1 cellular context compared by ENCODE assay signal in the genomic region with DNA sequence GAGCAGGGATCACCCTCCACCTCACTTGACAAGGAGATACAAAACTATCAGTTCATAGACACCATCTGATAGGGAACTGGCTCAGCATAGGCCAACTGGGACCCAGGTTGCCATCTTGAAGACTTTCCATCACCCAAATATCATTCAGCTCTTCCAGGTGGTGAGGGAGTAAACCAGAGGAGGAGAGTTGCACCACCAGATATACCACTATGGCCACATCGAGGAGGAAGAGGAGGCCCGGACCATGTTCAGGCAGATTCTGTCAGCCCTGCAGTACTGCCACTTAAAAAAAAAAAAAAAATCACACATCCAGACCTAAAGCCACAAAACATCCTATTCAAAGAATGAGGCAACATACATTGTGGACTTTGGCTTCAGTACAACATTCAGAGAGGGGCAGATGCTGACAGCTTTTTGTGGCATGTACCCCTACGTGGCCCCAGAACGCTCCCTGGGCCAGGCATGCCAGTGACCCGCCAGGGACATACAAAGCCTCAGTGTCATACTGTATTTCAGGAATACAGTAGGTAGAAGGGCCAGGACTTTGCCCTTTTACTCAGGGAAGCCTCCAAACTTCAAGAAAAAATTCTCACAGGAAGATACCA.
TF ChIP-seq lines count a peak whose summit lies in the region.

No MANE protein-coding gene starts in this region.

TF ChIP-seq in HepG2, 621 proteins besides CTCF, POLR2A, EP300 and RAD21 (continued from another document and continues in another):
- TF ChIP-seq, protein P1, sequence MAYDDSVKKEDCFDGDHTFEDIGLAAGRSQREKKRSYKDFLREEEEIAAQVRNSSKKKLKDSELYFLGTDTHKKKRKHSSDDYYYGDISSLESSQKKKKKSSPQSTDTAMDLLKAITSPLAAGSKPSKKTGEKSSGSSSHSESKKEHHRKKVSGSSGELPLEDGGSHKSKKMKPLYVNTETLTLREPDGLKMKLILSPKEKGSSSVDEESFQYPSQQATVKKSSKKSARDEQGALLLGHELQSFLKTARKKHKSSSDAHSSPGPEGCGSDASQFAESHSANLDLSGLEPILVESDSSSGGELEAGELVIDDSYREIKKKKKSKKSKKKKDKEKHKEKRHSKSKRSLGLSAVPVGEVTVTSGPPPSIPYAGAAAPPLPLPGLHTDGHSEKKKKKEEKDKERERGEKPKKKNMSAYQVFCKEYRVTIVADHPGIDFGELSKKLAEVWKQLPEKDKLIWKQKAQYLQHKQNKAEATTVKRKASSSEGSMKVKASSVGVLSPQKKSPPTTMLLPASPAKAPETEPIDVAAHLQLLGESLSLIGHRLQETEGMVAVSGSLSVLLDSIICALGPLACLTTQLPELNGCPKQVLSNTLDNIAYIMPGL (CRISPR knock-in tag; IDR thresholded peaks at IDR 0.05; ENCODE audit: borderline replicate concordance in 1 of 2, low read depth in 1 of 2): no peak
- TF ChIP-seq ZNF225 (CRISPR knock-in tag; IDR thresholded peaks at IDR 0.05) (no peak), SRSF1 (optimal IDR thresholded peaks at IDR 0.05; ENCODE audit: low read depth, low read length) (no peak), MTA1 (CRISPR knock-in tag; IDR thresholded peaks at IDR 0.05; ENCODE audit: borderline replicate concordance) (no peak), RXRA (CRISPR knock-in tag; IDR thresholded peaks at IDR 0.05) (peak; percentile 79), GPN1 (CRISPR knock-in tag; IDR thresholded peaks at IDR 0.05; ENCODE audit: borderline replicate concordance) (no peak), ZNF550 (CRISPR knock-in tag; IDR thresholded peaks at IDR 0.05; ENCODE audit: borderline replicate concordance) (no peak), ARNT2 (CRISPR knock-in tag; IDR thresholded peaks at IDR 0.05; ENCODE audit: low read depth) (no peak), GTF3A (CRISPR knock-in tag; conservative IDR thresholded peaks at IDR 0.05) (no peak), ZNF468 (CRISPR knock-in tag; IDR thresholded peaks at IDR 0.05) (no peak), ZSCAN29 (CRISPR knock-in tag; conservative IDR thresholded peaks at IDR 0.05) (no peak), PHF21A (CRISPR knock-in tag; IDR thresholded peaks at IDR 0.05) (peak; percentile 69), PCBP2 (optimal IDR thresholded peaks at IDR 0.05; ENCODE audit: low read depth, low read length, poor library complexity, severe bottlenecking) (no peak), KDM4B (CRISPR knock-in tag; IDR thresholded peaks at IDR 0.05) (no peak), ZNF616 (CRISPR knock-in tag; IDR thresholded peaks at IDR 0.05; ENCODE audit: low read depth) (no peak), BHLHE40 (IDR thresholded peaks at IDR 0.05; ENCODE audit: low read length) (no peak), ZNF557 (CRISPR knock-in tag; IDR thresholded peaks at IDR 0.05) (no peak), CEBPB (IDR thresholded peaks at IDR 0.05; ENCODE audit: borderline replicate concordance, low read depth, low read length) (peak; percentile 83), SRSF4 (IDR thresholded peaks at IDR 0.05; ENCODE audit: low read depth, low read length, poor library complexity, severe bottlenecking) (no peak), ZIK1 (CRISPR knock-in tag; IDR thresholded peaks at IDR 0.05; ENCODE audit: borderline replicate concordance, low read depth) (no peak; the same call in 1 of the 2 replicates), U2AF1 (optimal IDR thresholded peaks at IDR 0.05; ENCODE audit: low read depth, low read length) (no peak), ZNF451 (CRISPR knock-in tag; IDR thresholded peaks at IDR 0.05) (no peak), NR2C2 (CRISPR knock-in tag; IDR thresholded peaks at IDR 0.05; ENCODE audit: borderline replicate concordance) (0 out of 2 replicates have a peak, but pooled peaks have one; percentile 64)
- TF ChIP-seq, protein P2, sequence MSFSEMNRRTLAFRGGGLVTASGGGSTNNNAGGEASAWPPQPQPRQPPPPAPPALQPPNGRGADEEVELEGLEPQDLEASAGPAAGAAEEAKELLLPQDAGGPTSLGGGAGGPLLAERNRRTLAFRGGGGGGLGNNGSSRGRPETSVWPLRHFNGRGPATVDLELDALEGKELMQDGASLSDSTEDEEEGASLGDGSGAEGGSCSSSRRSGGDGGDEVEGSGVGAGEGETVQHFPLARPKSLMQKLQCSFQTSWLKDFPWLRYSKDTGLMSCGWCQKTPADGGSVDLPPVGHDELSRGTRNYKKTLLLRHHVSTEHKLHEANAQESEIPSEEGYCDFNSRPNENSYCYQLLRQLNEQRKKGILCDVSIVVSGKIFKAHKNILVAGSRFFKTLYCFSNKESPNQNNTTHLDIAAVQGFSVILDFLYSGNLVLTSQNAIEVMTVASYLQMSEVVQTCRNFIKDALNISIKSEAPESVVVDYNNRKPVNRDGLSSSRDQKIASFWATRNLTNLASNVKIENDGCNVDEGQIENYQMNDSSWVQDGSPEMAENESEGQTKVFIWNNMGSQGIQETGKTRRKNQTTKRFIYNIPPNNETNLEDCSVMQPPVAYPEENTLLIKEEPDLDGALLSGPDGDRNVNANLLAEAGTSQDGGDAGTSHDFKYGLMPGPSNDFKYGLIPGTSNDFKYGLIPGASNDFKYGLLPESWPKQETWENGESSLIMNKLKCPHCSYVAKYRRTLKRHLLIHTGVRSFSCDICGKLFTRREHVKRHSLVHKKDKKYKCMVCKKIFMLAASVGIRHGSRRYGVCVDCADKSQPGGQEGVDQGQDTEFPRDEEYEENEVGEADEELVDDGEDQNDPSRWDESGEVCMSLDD (CRISPR knock-in tag; IDR thresholded peaks at IDR 0.05; ENCODE audit: borderline replicate concordance): no peak
- TF ChIP-seq, protein P3, sequence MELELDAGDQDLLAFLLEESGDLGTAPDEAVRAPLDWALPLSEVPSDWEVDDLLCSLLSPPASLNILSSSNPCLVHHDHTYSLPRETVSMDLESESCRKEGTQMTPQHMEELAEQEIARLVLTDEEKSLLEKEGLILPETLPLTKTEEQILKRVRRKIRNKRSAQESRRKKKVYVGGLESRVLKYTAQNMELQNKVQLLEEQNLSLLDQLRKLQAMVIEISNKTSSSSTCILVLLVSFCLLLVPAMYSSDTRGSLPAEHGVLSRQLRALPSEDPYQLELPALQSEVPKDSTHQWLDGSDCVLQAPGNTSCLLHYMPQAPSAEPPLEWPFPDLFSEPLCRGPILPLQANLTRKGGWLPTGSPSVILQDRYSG (CRISPR knock-in tag; IDR thresholded peaks at IDR 0.05): no peak
- TF ChIP-seq, protein P4, sequence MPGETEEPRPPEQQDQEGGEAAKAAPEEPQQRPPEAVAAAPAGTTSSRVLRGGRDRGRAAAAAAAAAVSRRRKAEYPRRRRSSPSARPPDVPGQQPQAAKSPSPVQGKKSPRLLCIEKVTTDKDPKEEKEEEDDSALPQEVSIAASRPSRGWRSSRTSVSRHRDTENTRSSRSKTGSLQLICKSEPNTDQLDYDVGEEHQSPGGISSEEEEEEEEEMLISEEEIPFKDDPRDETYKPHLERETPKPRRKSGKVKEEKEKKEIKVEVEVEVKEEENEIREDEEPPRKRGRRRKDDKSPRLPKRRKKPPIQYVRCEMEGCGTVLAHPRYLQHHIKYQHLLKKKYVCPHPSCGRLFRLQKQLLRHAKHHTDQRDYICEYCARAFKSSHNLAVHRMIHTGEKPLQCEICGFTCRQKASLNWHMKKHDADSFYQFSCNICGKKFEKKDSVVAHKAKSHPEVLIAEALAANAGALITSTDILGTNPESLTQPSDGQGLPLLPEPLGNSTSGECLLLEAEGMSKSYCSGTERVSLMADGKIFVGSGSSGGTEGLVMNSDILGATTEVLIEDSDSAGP (CRISPR knock-in tag; IDR thresholded peaks at IDR 0.05; ENCODE audit: borderline replicate concordance): no peak
- TF ChIP-seq, protein P5, sequence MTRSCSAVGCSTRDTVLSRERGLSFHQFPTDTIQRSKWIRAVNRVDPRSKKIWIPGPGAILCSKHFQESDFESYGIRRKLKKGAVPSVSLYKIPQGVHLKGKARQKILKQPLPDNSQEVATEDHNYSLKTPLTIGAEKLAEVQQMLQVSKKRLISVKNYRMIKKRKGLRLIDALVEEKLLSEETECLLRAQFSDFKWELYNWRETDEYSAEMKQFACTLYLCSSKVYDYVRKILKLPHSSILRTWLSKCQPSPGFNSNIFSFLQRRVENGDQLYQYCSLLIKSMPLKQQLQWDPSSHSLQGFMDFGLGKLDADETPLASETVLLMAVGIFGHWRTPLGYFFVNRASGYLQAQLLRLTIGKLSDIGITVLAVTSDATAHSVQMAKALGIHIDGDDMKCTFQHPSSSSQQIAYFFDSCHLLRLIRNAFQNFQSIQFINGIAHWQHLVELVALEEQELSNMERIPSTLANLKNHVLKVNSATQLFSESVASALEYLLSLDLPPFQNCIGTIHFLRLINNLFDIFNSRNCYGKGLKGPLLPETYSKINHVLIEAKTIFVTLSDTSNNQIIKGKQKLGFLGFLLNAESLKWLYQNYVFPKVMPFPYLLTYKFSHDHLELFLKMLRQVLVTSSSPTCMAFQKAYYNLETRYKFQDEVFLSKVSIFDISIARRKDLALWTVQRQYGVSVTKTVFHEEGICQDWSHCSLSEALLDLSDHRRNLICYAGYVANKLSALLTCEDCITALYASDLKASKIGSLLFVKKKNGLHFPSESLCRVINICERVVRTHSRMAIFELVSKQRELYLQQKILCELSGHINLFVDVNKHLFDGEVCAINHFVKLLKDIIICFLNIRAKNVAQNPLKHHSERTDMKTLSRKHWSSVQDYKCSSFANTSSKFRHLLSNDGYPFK (CRISPR knock-in tag; IDR thresholded peaks at IDR 0.05; ENCODE audit: borderline replicate concordance): no peak
- TF ChIP-seq, protein P6, sequence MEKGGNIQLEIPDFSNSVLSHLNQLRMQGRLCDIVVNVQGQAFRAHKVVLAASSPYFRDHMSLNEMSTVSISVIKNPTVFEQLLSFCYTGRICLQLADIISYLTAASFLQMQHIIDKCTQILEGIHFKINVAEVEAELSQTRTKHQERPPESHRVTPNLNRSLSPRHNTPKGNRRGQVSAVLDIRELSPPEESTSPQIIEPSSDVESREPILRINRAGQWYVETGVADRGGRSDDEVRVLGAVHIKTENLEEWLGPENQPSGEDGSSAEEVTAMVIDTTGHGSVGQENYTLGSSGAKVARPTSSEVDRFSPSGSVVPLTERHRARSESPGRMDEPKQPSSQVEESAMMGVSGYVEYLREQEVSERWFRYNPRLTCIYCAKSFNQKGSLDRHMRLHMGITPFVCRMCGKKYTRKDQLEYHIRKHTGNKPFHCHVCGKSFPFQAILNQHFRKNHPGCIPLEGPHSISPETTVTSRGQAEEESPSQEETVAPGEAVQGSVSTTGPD (CRISPR knock-in tag; IDR thresholded peaks at IDR 0.05): no peak
- TF ChIP-seq, protein P7, sequence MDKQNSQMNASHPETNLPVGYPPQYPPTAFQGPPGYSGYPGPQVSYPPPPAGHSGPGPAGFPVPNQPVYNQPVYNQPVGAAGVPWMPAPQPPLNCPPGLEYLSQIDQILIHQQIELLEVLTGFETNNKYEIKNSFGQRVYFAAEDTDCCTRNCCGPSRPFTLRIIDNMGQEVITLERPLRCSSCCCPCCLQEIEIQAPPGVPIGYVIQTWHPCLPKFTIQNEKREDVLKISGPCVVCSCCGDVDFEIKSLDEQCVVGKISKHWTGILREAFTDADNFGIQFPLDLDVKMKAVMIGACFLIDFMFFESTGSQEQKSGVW (CRISPR knock-in tag; IDR thresholded peaks at IDR 0.05; ENCODE audit: borderline replicate concordance): no peak
- TF ChIP-seq, protein P8, sequence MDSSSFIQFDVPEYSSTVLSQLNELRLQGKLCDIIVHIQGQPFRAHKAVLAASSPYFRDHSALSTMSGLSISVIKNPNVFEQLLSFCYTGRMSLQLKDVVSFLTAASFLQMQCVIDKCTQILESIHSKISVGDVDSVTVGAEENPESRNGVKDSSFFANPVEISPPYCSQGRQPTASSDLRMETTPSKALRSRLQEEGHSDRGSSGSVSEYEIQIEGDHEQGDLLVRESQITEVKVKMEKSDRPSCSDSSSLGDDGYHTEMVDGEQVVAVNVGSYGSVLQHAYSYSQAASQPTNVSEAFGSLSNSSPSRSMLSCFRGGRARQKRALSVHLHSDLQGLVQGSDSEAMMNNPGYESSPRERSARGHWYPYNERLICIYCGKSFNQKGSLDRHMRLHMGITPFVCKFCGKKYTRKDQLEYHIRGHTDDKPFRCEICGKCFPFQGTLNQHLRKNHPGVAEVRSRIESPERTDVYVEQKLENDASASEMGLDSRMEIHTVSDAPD (CRISPR knock-in tag; IDR thresholded peaks at IDR 0.05): no peak
- TF ChIP-seq, protein P9, sequence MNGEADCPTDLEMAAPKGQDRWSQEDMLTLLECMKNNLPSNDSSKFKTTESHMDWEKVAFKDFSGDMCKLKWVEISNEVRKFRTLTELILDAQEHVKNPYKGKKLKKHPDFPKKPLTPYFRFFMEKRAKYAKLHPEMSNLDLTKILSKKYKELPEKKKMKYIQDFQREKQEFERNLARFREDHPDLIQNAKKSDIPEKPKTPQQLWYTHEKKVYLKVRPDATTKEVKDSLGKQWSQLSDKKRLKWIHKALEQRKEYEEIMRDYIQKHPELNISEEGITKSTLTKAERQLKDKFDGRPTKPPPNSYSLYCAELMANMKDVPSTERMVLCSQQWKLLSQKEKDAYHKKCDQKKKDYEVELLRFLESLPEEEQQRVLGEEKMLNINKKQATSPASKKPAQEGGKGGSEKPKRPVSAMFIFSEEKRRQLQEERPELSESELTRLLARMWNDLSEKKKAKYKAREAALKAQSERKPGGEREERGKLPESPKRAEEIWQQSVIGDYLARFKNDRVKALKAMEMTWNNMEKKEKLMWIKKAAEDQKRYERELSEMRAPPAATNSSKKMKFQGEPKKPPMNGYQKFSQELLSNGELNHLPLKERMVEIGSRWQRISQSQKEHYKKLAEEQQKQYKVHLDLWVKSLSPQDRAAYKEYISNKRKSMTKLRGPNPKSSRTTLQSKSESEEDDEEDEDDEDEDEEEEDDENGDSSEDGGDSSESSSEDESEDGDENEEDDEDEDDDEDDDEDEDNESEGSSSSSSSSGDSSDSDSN (CRISPR knock-in tag; IDR thresholded peaks at IDR 0.05): no peak
